Comparison of ENCODE assay signal across 12 cellular contexts in the genomic region with DNA sequence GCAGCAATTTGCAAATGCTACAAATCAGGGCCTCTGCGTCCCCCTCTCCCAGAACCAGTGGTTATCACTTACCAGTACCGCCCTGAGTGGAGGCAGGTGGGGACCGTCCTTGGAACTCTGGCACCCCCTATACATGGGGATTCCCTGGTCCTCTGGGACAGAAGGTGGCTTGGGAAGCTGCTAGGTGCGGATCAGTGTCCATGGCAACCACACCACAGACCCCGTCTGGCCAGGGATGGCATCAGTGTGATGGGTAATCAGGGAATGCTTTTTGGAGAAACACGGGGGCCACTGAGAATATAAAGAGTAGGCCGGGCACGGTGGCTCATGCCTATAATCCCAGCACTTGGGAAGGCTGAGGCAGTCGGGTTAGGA.
"Had no signal": no experiment of that assay in that cellular context is flagged by ENCODE, and none has a peak within 500 bp of the region (broad histone marks: within the 10 kb centered on the region; RNA-seq: fewer than 3 reads in every experiment).

No MANE protein-coding gene starts in this region.

- H3K27ac ChIP-seq: epithelial cell of prostate, tibial nerve had no signal

- ATAC-seq: activated CD8-positive, alpha-beta T cell treated with anti-CD3 and anti-CD28 coated beads for 36 hours had no signal

- H3K4me3 ChIP-seq: tibial nerve had no signal

- H3K9me3 ChIP-seq: tibial nerve had no signal

- H3K9me3 Mint-ChIP-seq: activated CD8-positive, alpha-beta T cell treated with anti-CD3 and anti-CD28 coated beads for 36 hours; central memory CD8-positive, alpha-beta T cell; memory B cell; neural crest cell had no signal

- H3K27ac Mint-ChIP-seq: activated CD8-positive, alpha-beta T cell treated with anti-CD3 and anti-CD28 coated beads for 36 hours; memory B cell had no signal

- H3K27me3 ChIP-seq: tibial nerve had no signal

- DNase-seq: activated CD4-positive, alpha-beta T cell treated with anti-CD3 and anti-CD28 coated beads for 4 hours; activated CD8-positive, alpha-beta memory T cell treated with anti-CD3 and anti-CD28 coated beads, Interleukin-2, amount 50 U/mL, for 48 hours; activated CD8-positive, alpha-beta T cell treated with anti-CD3 and anti-CD28 coated beads for 36 hours; activated naive CD4-positive, alpha-beta T cell; effector memory CD4-positive, alpha-beta T cell; hippocampal formation; small intestine had no signal

- H3K27me3 Mint-ChIP-seq: activated CD8-positive, alpha-beta T cell treated with anti-CD3 and anti-CD28 coated beads for 36 hours; central memory CD8-positive, alpha-beta T cell; memory B cell had no signal

- H3K4me3 Mint-ChIP-seq: activated CD8-positive, alpha-beta T cell treated with anti-CD3 and anti-CD28 coated beads for 36 hours; central memory CD8-positive, alpha-beta T cell; neural crest cell had no signal
